ENCODE assay signal across 18 cellular contexts in the genomic region with DNA sequence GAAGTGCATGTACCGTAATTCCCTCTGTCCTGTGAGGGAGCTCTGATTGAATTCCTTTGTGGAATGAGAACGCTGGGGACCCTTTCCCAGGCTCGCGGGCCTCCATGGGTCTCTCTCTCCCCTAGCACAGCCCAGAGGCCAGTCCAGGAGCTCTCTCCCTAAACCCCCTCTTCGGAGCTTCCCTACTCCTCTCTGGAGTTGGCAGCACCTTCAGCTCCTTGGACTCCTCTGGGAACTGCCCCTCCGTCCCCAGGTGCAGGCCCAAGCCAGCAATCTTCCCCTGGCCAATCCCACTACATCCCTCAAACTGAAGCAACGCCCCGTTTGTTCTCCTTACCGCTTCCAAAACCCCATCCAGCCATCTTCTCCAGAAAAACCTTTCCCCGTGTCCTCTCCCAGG. TPM values are rescaled to one million over a fixed set of nuclear protein-coding genes. Genes with fewer than 3 reads are reported as not detected.
DNase-seq lines count a peak whose midpoint lies in the region; FAIRE-seq and TF ChIP-seq lines count a peak whose summit lies in the region.
"Had no signal": no experiment of that assay in that cellular context is flagged by ENCODE, and none has a peak within 500 bp of the region (broad histone marks: within the 10 kb centered on the region; RNA-seq: fewer than 3 reads in every experiment).

No MANE protein-coding gene starts in this region.

- H3K27ac ChIP-seq in VCaP (peak overlapping the region; percentile 45), mesenchymal stem cell (ENCODE audit: low read length, poor library complexity, severe bottlenecking) (no peak overlapping the region), osteoblast (ENCODE audit: low read depth, low read length) (no peak overlapping the region)
- H3K27ac ChIP-seq: colonic mucosa had no signal

- no peak overlapping the region for H2BK120ac ChIP-seq in mesenchymal stem cell (ENCODE audit: low read depth, low read length)

- H3K79me2 ChIP-seq in osteoblast (ENCODE audit: insufficient read depth, low read length), result no peaks in the 10 kb centered on the region

- H3K4me3 Mint-ChIP-seq in activated CD4-positive, alpha-beta memory T cell treated with anti-CD3 and anti-CD28 coated beads for 36 hours, result no peak overlapping the region
- H3K4me3 Mint-ChIP-seq in activated CD4-positive, alpha-beta memory T cell treated with anti-CD3 and anti-CD28 coated beads, Interleukin-2, amount 10 ng/mL, durations not matched to agents 7 days and 5 days, result no peak overlapping the region

- H3K79me1 ChIP-seq in mesenchymal stem cell (replicated peaks; ENCODE audit: low read length, poor library complexity, severe bottlenecking), result no peaks in the 10 kb centered on the region

- H2AFZ ChIP-seq in mesenchymal stem cell (ENCODE audit: low read depth, low read length) (no peak overlapping the region), osteoblast (ENCODE audit: low read length) (no peak overlapping the region)

- H2AK5ac ChIP-seq in mesenchymal stem cell (ENCODE audit: low read length, severe bottlenecking), result no peak overlapping the region

- no peak overlapping the region for H3K4ac ChIP-seq in mesenchymal stem cell (ENCODE audit: low read depth in 1 of 2, low read length in 2 of 2)

- H3K4me1 ChIP-seq in mesenchymal stem cell (ENCODE audit: control insufficient read depth, insufficient read depth, low read depth, low read length) (peaks cover 20% of the 10 kb centered on the region), osteoblast (ENCODE audit: insufficient read depth, low read length) (peaks cover 7% of the 10 kb centered on the region)
- H3K4me1 ChIP-seq: colonic mucosa had no signal

- POLR2A ChIA-PET in activated CD4-positive, alpha-beta memory T cell treated with anti-CD3 and anti-CD28 coated beads for 36 hours (lab: Charles Lee), result interaction anchor here (0.6 to 2.1 kb wide), 3 partner anchors 60 to 99 kb away, joined by 4 to 11 read pairs (median 6); no protein-coding TSS in a partner anchor
- POLR2A ChIA-PET in activated CD4-positive, alpha-beta memory T cell treated with anti-CD3 and anti-CD28 coated beads, Interleukin-2, amount 10 ng/mL, durations not matched to agents 7 days and 5 days (lab: Charles Lee), result interaction anchor here (0.8 to 2.0 kb wide), 5 partner anchors 46 to 86 kb away, joined by 3 to 15 read pairs (median 3); no protein-coding TSS in a partner anchor

- no peak for DNase-seq in activated CD4-positive, alpha-beta memory T cell treated with anti-CD3 and anti-CD28 coated beads for 36 hours
- no peak for DNase-seq in activated CD4-positive, alpha-beta memory T cell treated with anti-CD3 and anti-CD28 coated beads, Interleukin-2, amount 10 ng/mL, durations not matched to agents 7 days and 5 days
- DNase-seq in mesenchymal stem cell (no peak), osteoblast (ENCODE audit: insufficient read length, low spot score, missing footprints) (peak; percentile 74), HTR-8/SVneo (ENCODE audit: insufficient read length, low spot score) (no peak), AML-193 (lab: John Stamatoyannopoulos, UW) (no peak)
- no peak for DNase-seq in stimulated activated CD8-positive, alpha-beta memory T cell treated with anti-CD3 and anti-CD28 coated beads, Interleukin-4, amount 100 ng/mL, for 48 hours
- DNase-seq: activated CD8-positive, alpha-beta T cell treated with anti-CD3 and anti-CD28 coated beads, Interleukin-2, amount 10 ng/mL, durations not matched to agents 7 days and 5 days; amniotic stem cell; colonic mucosa; esophagus squamous epithelium; left ventricle myocardium inferior; NCI-H1092; NCI-H187 had no signal

- H3K27me3 ChIP-seq in mesenchymal stem cell (ENCODE audit: control insufficient read depth in 1 of 2, insufficient read depth in 1 of 2, low read length in 2 of 2) (no peaks in the 10 kb centered on the region), osteoblast (ENCODE audit: insufficient read depth, low read length) (no peaks in the 10 kb centered on the region)
- H3K27me3 ChIP-seq: colonic mucosa, esophagus squamous epithelium, gastroesophageal sphincter had no signal

- no peak for FAIRE-seq in HTR-8/SVneo (lab: Jason Lieb, UNC)
- FAIRE-seq: A204.1, bronchial epithelial cell had no signal

- H3K27me3 Mint-ChIP-seq in activated CD4-positive, alpha-beta memory T cell treated with anti-CD3 and anti-CD28 coated beads for 36 hours, result no peaks in the 10 kb centered on the region
- peaks cover 2% of the 10 kb centered on the region for H3K27me3 Mint-ChIP-seq in activated CD4-positive, alpha-beta memory T cell treated with anti-CD3 and anti-CD28 coated beads, Interleukin-2, amount 10 ng/mL, durations not matched to agents 7 days and 5 days

- no peak for TF ChIP-seq CTCF in VCaP (conservative IDR thresholded peaks at IDR 0.05)
- TF ChIP-seq CTCF in osteoblast (IDR thresholded peaks at IDR 0.05; ENCODE audit: extremely low read depth, low read depth, low read length), result no peak

- no peak overlapping the region for H3K14ac ChIP-seq in mesenchymal stem cell (ENCODE audit: low read length in 2 of 2)

- H3K36me3 ChIP-seq in mesenchymal stem cell (ENCODE audit: control insufficient read depth in 1 of 2, insufficient read depth in 2 of 2, low read depth in 1 of 2, low read length in 2 of 2) (no peaks in the 10 kb centered on the region), osteoblast (ENCODE audit: insufficient read depth, low read length) (no peaks in the 10 kb centered on the region)
- H3K36me3 ChIP-seq: colonic mucosa, esophagus squamous epithelium, gastroesophageal sphincter, left ventricle myocardium inferior had no signal

- peak overlapping the region; percentile 21 for H4K8ac ChIP-seq in mesenchymal stem cell (ENCODE audit: low read length)

- no peaks in the 10 kb centered on the region for H4K20me1 ChIP-seq in osteoblast (ENCODE audit: insufficient read depth, low read length)

- H3K9me3 ChIP-seq in mesenchymal stem cell (ENCODE audit: control insufficient read depth, low read length), result no peaks in the 10 kb centered on the region
- H3K9me3 ChIP-seq in osteoblast (ENCODE audit: low read depth, low read length), result no peaks in the 10 kb centered on the region
- H3K9me3 ChIP-seq: colonic mucosa, esophagus squamous epithelium, gastroesophageal sphincter, left ventricle myocardium inferior had no signal

- no peak overlapping the region for H3K4me2 ChIP-seq in mesenchymal stem cell (ENCODE audit: low read length, poor library complexity, severe bottlenecking)
- no peak overlapping the region for H3K4me2 ChIP-seq in osteoblast (ENCODE audit: insufficient read depth, low read length)

- H3K36me3 Mint-ChIP-seq in activated CD4-positive, alpha-beta memory T cell treated with anti-CD3 and anti-CD28 coated beads for 36 hours, result no peaks in the 10 kb centered on the region
- no peaks in the 10 kb centered on the region for H3K36me3 Mint-ChIP-seq in activated CD4-positive, alpha-beta memory T cell treated with anti-CD3 and anti-CD28 coated beads, Interleukin-2, amount 10 ng/mL, durations not matched to agents 7 days and 5 days (ENCODE audit: low read depth)

- H3K4me3 ChIP-seq in mesenchymal stem cell (ENCODE audit: insufficient read depth in 1 of 2, low read depth in 1 of 2, low read length in 2 of 2) (no peak overlapping the region), osteoblast (ENCODE audit: insufficient read depth, low read length) (no peak overlapping the region)
- H3K4me3 ChIP-seq: colonic mucosa had no signal

- H3K23ac ChIP-seq in mesenchymal stem cell (ENCODE audit: low read length in 2 of 2), result no peak overlapping the region

- H3K27ac Mint-ChIP-seq in activated CD4-positive, alpha-beta memory T cell treated with anti-CD3 and anti-CD28 coated beads for 36 hours, result peak overlapping the region; percentile 23
- H3K27ac Mint-ChIP-seq in activated CD4-positive, alpha-beta memory T cell treated with anti-CD3 and anti-CD28 coated beads, Interleukin-2, amount 10 ng/mL, durations not matched to agents 7 days and 5 days, result no peak overlapping the region
- H3K27ac Mint-ChIP-seq: activated CD8-positive, alpha-beta T cell treated with anti-CD3 and anti-CD28 coated beads, Interleukin-2, amount 10 ng/mL, durations not matched to agents 7 days and 5 days had no signal

- no peak overlapping the region for H2BK12ac ChIP-seq in mesenchymal stem cell (ENCODE audit: low read length in 2 of 2)

- no peak overlapping the region for H3K18ac ChIP-seq in mesenchymal stem cell (ENCODE audit: low read depth in 1 of 2, low read length in 2 of 2)

- peaks cover 13% of the 10 kb centered on the region for H3K4me1 Mint-ChIP-seq in activated CD4-positive, alpha-beta memory T cell treated with anti-CD3 and anti-CD28 coated beads for 36 hours (ENCODE audit: low read depth)
- H3K4me1 Mint-ChIP-seq in activated CD4-positive, alpha-beta memory T cell treated with anti-CD3 and anti-CD28 coated beads, Interleukin-2, amount 10 ng/mL, durations not matched to agents 7 days and 5 days, result peaks cover 14% of the 10 kb centered on the region

- H3K9me3 Mint-ChIP-seq in activated CD4-positive, alpha-beta memory T cell treated with anti-CD3 and anti-CD28 coated beads for 36 hours, result no peaks in the 10 kb centered on the region
- no peaks in the 10 kb centered on the region for H3K9me3 Mint-ChIP-seq in activated CD4-positive, alpha-beta memory T cell treated with anti-CD3 and anti-CD28 coated beads, Interleukin-2, amount 10 ng/mL, durations not matched to agents 7 days and 5 days

- H2BK5ac ChIP-seq in mesenchymal stem cell (ENCODE audit: low read depth, low read length, poor library complexity, severe bottlenecking), result no peak overlapping the region

- CTCF ChIA-PET in activated CD4-positive, alpha-beta memory T cell treated with anti-CD3 and anti-CD28 coated beads for 36 hours (lab: Charles Lee), result interaction anchor here (0.8 to 6.4 kb wide), 34 partner anchors 10 to 370 kb away, joined by 3 to 221 read pairs (median 6); partner anchors contain the start of genes FNDC5, HPCA and YARS1
- CTCF ChIA-PET in activated CD4-positive, alpha-beta memory T cell treated with anti-CD3 and anti-CD28 coated beads, Interleukin-2, amount 10 ng/mL, durations not matched to agents 7 days and 5 days (lab: Charles Lee), result interaction anchor here (0.7 to 5.6 kb wide), 43 partner anchors 8 to 379 kb away, joined by 3 to 157 read pairs (median 7); partner anchors contain the start of gene AZIN2

- intact Hi-C loops in activated CD4-positive, alpha-beta memory T cell treated with anti-CD3 and anti-CD28 coated beads for 36 hours (cut with micrococcal nuclease), result no loop called here

- H2BK15ac ChIP-seq in mesenchymal stem cell (ENCODE audit: low read depth, poor library complexity, severe bottlenecking), result no peak overlapping the region

- WGBS in mesenchymal stem cell, result 95% methylated on average over 10 of the region's 10 CpGs

- H4K91ac ChIP-seq in mesenchymal stem cell (ENCODE audit: low read length), result no peak overlapping the region

- H3K9ac ChIP-seq in mesenchymal stem cell (ENCODE audit: low read length), result no peak overlapping the region

RNA-seq across cellular contexts. Expression of gene SYNC, which starts 10.5 kb away (rescaled TPM):
- not detected for total RNA-seq in activated CD4-positive, alpha-beta memory T cell treated with anti-CD3 and anti-CD28 coated beads for 36 hours
- not detected for total RNA-seq in activated CD4-positive, alpha-beta memory T cell treated with anti-CD3 and anti-CD28 coated beads, Interleukin-2, amount 10 ng/mL, durations not matched to agents 7 days and 5 days
- 25.2 TPM for polyA plus RNA-seq in mesenchymal stem cell (2013, experiment 1 of 2)
- 25.1 TPM for polyA plus RNA-seq in mesenchymal stem cell (2013, experiment 2 of 2)
- 129 and 139 TPM in 2 replicates for total RNA-seq in osteoblast
- total RNA-seq: activated CD8-positive, alpha-beta T cell treated with anti-CD3 and anti-CD28 coated beads, Interleukin-2, amount 10 ng/mL, durations not matched to agents 7 days and 5 days had no signal

Comparison
In these comparisons a context has a peak if more than half of its experiments do, and no peak if none do; other contexts are left out.
1. RNA of gene SYNC, which starts 10.5 kb away (total RNA-seq): 129 to 139 TPM in osteoblast; not detected in activated CD4-positive, alpha-beta memory T cell treated with anti-CD3 and anti-CD28 coated beads for 36 hours and not detected in activated CD4-positive, alpha-beta memory T cell treated with anti-CD3 and anti-CD28 coated beads, Interleukin-2, amount 10 ng/mL, durations not matched to agents 7 days and 5 days; every median in the first group is over 100 times any median in the second.